Comparison of ENCODE assay signal across 1 cellular context in genomic region chr1:5865056-5865455, GRCh38.
TF ChIP-seq lines count a peak whose summit lies in the region.

No MANE protein-coding gene starts in this region.

TF ChIP-seq in IMR-90, 13 proteins besides CTCF, POLR2A, EP300 and RAD21:
- TF ChIP-seq RCOR1 (IDR thresholded peaks at IDR 0.05; ENCODE audit: insufficient replicate concordance, low read length) (no peak), FOS (IDR thresholded peaks at IDR 0.05; ENCODE audit: low read depth, low read length) (no peak), ELK1 (IDR thresholded peaks at IDR 0.05; ENCODE audit: borderline replicate concordance, low read depth, low read length) (no peak), MAFK (IDR thresholded peaks at IDR 0.05; ENCODE audit: low read depth, low read length) (no peak), RFX5 (IDR thresholded peaks at IDR 0.05; ENCODE audit: low read depth, low read length) (no peak), USF2 (IDR thresholded peaks at IDR 0.05; ENCODE audit: low read depth, low read length) (no peak), MAZ (IDR thresholded peaks at IDR 0.05; ENCODE audit: borderline replicate concordance, low read depth, low read length) (no peak), BHLHE40 (IDR thresholded peaks at IDR 0.05; ENCODE audit: low read depth, low read length) (no peak), CHD1 (IDR thresholded peaks at IDR 0.05; ENCODE audit: low read depth, low read length) (no peak), MXI1 (IDR thresholded peaks at IDR 0.05; ENCODE audit: borderline replicate concordance, low read depth, low read length) (no peak), NFE2L2 (IDR thresholded peaks at IDR 0.05; ENCODE audit: low read depth, low read length) (no peak)
